ENCODE assay signal across 25 cellular contexts in genomic region chr18:61589053-61589723, GRCh38.
DNase-seq lines count a peak whose midpoint lies in the region; ATAC-seq, FAIRE-seq and TF ChIP-seq lines count a peak whose summit lies in the region.
"Had no signal": no experiment of that assay in that cellular context is flagged by ENCODE, and none has a peak within 500 bp of the region (broad histone marks: within the 10 kb centered on the region; RNA-seq: fewer than 3 reads in every experiment).

No MANE protein-coding gene starts in this region.

- H2BK15ac ChIP-seq in IMR-90 (ENCODE audit: low read depth, low read length) = 0 out of 3 replicates have a peak overlapping the region, but pooled peaks have one; percentile 19

- no peak overlapping the region for H3K9ac ChIP-seq in IMR-90 (ENCODE audit: low read depth, low read length)
- H3K9ac ChIP-seq: GM23248 had no signal

- H2BK5ac ChIP-seq in IMR-90 (ENCODE audit: low read depth, low read length, poor library complexity, severe bottlenecking) = no peak overlapping the region

- no peaks in the 10 kb centered on the region for H3K4me1 Mint-ChIP-seq in activated CD8-positive, alpha-beta T cell treated with anti-CD3 and anti-CD28 coated beads, Interleukin-2, amount 10 ng/mL, durations not matched to agents 7 days and 5 days (ENCODE audit: low read depth)
- H3K4me1 Mint-ChIP-seq: activated CD4-positive, alpha-beta memory T cell treated with anti-CD3 and anti-CD28 coated beads, Interleukin-2, amount 10 ng/mL, durations not matched to agents 7 days and 5 days; stimulated activated effector memory CD8-positive, alpha-beta T cell treated with anti-CD3 and anti-CD28 coated beads, Interleukin-12 subunit alpha, Interleukin-12 subunit beta, amount 100 ng/mL, for 72 hours had no signal

- H3K4me3 ChIP-seq in A549 (no peak overlapping the region), IMR-90 (ENCODE audit: insufficient read depth, low read depth, low read length) (no peak overlapping the region), fibroblast of mammary gland (ENCODE audit: control insufficient read depth, low read depth, low read length) (no peak overlapping the region)
- H3K4me3 ChIP-seq: GM23248, SJCRH30, testis had no signal

- no peaks in the 10 kb centered on the region for H3K36me3 ChIP-seq in IMR-90 (ENCODE audit: control insufficient read depth, insufficient read depth, low read length)
- H3K36me3 ChIP-seq: SJCRH30 had no signal

- H2AK5ac ChIP-seq in IMR-90 (ENCODE audit: low read depth, low read length) = no peak overlapping the region

- H2AK9ac ChIP-seq in IMR-90 (replicated peaks; ENCODE audit: low read depth, low read length, poor library complexity) = no peak overlapping the region

- TF ChIP-seq CTCF in A549 (IDR thresholded peaks at IDR 0.05) (no peak), IMR-90 (conservative IDR thresholded peaks at IDR 0.05; ENCODE audit: low read depth, low read length) (no peak), fibroblast of mammary gland (conservative IDR thresholded peaks at IDR 0.05; ENCODE audit: control insufficient read depth, insufficient read depth, low read depth, low read length) (no peak)

- DNase-seq in A549 (ENCODE audit: low read depth in 1 of 2, low spot score in 1 of 2) (peak in 1 of 2 experiments; percentile 20), IMR-90 (peak; percentile 20), fibroblast of mammary gland (ENCODE audit: low read depth) (peak; percentile 21), NCI-H1048 (lab: John Stamatoyannopoulos, UW) (no peak)
- DNase-seq in activated CD8-positive, alpha-beta T cell treated with anti-CD3 and anti-CD28 coated beads, Interleukin-2, amount 10 ng/mL, durations not matched to agents 7 days and 5 days = no peak
- DNase-seq: ACHN; activated CD4-positive, alpha-beta memory T cell treated with anti-CD3 and anti-CD28 coated beads, Interleukin-2, amount 10 ng/mL, durations not matched to agents 7 days and 5 days; activated naive CD4-positive, alpha-beta T cell; amygdala; caudate nucleus; CD4-positive, alpha-beta T cell; erythroblast; kidney; naive thymus-derived CD4-positive, alpha-beta T cell; NCI-H1417; NCI-H526 treated with DMSO at 0.1 percent for 48 hours; T1000; testis had no signal

- peaks cover 13% of the 10 kb centered on the region for H3K9me1 ChIP-seq in IMR-90 (ENCODE audit: insufficient read depth, low read length)

- no peak overlapping the region; the same call in 1 of the 2 replicates for H3K18ac ChIP-seq in IMR-90 (ENCODE audit: low read depth, low read length)

- POLR2A ChIA-PET in A549 (lab: Yijun Ruan, JAX) = interaction anchor here (1.0 kb wide), 1 partner anchor 17 kb away, joined by 3 read pairs; no protein-coding TSS in a partner anchor
- POLR2A ChIA-PET in IMR-90 (lab: Charles Lee; ENCODE audit: unreplicated experiment) = no interaction called here
- POLR2A ChIA-PET in activated CD8-positive, alpha-beta T cell treated with anti-CD3 and anti-CD28 coated beads, Interleukin-2, amount 10 ng/mL, durations not matched to agents 7 days and 5 days (lab: Charles Lee) = no interaction called here

- ATAC-seq in A549 (no peak), IMR-90 (ENCODE audit: low read depth) (peak; percentile 54), SK-N-SH treated with all-trans-retinoic acid at 6 μM for 48 hours (peak; percentile 44), GM19463 (IDR thresholded peaks at IDR 0.05; ENCODE audit: unreplicated experiment) (no peak), HG03196 (IDR thresholded peaks at IDR 0.05; ENCODE audit: unreplicated experiment) (no peak)
- no peak for ATAC-seq in activated CD8-positive, alpha-beta T cell treated with anti-CD3 and anti-CD28 coated beads, Interleukin-2, amount 10 ng/mL, durations not matched to agents 7 days and 5 days
- ATAC-seq: naive thymus-derived CD4-positive, alpha-beta T cell; sciatic nerve; stimulated activated effector memory CD8-positive, alpha-beta T cell treated with anti-CD3 and anti-CD28 coated beads, Interleukin-12 subunit alpha, Interleukin-12 subunit beta, amount 100 ng/mL, for 72 hours had no signal

- 35% methylated on average over 6 of the region's 6 CpGs for WGBS in A549 (ENCODE audit: missing lambda C conversion rate)
- no CpG with 5 or more reads among the region's 6 CpGs for WGBS in IMR-90 (ENCODE audit: extremely low coverage in 2 of 2, insufficient read length in 1 of 2), 2 experiments

- peak overlapping the region; percentile 60; the same call in 1 of the 2 replicates for H3K14ac ChIP-seq in IMR-90 (replicated peaks; ENCODE audit: low read depth, low read length)

- CTCF ChIA-PET in A549 (lab: Yijun Ruan, JAX) (interaction anchor here (2.4 kb wide), 1 partner anchor 8 kb away, joined by 6 read pairs; no protein-coding TSS in a partner anchor), IMR-90 (lab: Yijun Ruan, JAX) (no interaction called here)
- CTCF ChIA-PET in activated CD8-positive, alpha-beta T cell treated with anti-CD3 and anti-CD28 coated beads, Interleukin-2, amount 10 ng/mL, durations not matched to agents 7 days and 5 days (lab: Charles Lee) = no interaction called here

- TF ChIP-seq EP300 in A549 (IDR thresholded peaks at IDR 0.05) = no peak

- no peak overlapping the region for H4K91ac ChIP-seq in IMR-90 (ENCODE audit: insufficient read depth, low read depth, low read length)

- no peaks in the 10 kb centered on the region for H3K36me3 Mint-ChIP-seq in activated CD8-positive, alpha-beta T cell treated with anti-CD3 and anti-CD28 coated beads, Interleukin-2, amount 10 ng/mL, durations not matched to agents 7 days and 5 days (ENCODE audit: low read depth)
- H3K36me3 Mint-ChIP-seq: naive thymus-derived CD4-positive, alpha-beta T cell; stimulated activated effector memory CD8-positive, alpha-beta T cell treated with anti-CD3 and anti-CD28 coated beads, Interleukin-12 subunit alpha, Interleukin-12 subunit beta, amount 100 ng/mL, for 72 hours had no signal

- H3K56ac ChIP-seq in IMR-90 (ENCODE audit: extremely low read depth, insufficient read depth, low read length) = no peak overlapping the region

- H4K8ac ChIP-seq in IMR-90 (ENCODE audit: low read depth in 2 of 2, low read length in 2 of 2) = peak overlapping the region in 1 of 2 experiments; percentile 24; a peak in 1 of 4 replicates

- peak overlapping the region; percentile 38; the same call in 1 of the 2 replicates for H3K4ac ChIP-seq in IMR-90 (ENCODE audit: low read depth, low read length)

- H2AFZ ChIP-seq in IMR-90 (replicated peaks; ENCODE audit: low read length, poor library complexity) = no peak overlapping the region
- H2AFZ ChIP-seq: GM23248 had no signal

- H3K27me3 Mint-ChIP-seq in activated CD8-positive, alpha-beta T cell treated with anti-CD3 and anti-CD28 coated beads, Interleukin-2, amount 10 ng/mL, durations not matched to agents 7 days and 5 days (ENCODE audit: low read depth) = peaks cover 16% of the 10 kb centered on the region

- no peak overlapping the region for H3K23ac ChIP-seq in IMR-90 (ENCODE audit: low read depth, low read length)

- no peak overlapping the region for H3K27ac Mint-ChIP-seq in activated CD8-positive, alpha-beta T cell treated with anti-CD3 and anti-CD28 coated beads, Interleukin-2, amount 10 ng/mL, durations not matched to agents 7 days and 5 days
- H3K27ac Mint-ChIP-seq: activated CD4-positive, alpha-beta memory T cell treated with anti-CD3 and anti-CD28 coated beads, Interleukin-2, amount 10 ng/mL, durations not matched to agents 7 days and 5 days; CD4-positive, alpha-beta T cell; naive thymus-derived CD4-positive, alpha-beta T cell; stimulated activated effector memory CD8-positive, alpha-beta T cell treated with anti-CD3 and anti-CD28 coated beads, Interleukin-12 subunit alpha, Interleukin-12 subunit beta, amount 100 ng/mL, for 72 hours had no signal

- no peaks in the 10 kb centered on the region for H3K79me1 ChIP-seq in IMR-90 (ENCODE audit: low read depth in 1 of 2, low read length in 2 of 2)

- in situ Hi-C loops in IMR-90 (cut with MboI; ENCODE audit: low sequenced_read_pairs) = no loop called here

- H2BK120ac ChIP-seq in IMR-90 (ENCODE audit: low read depth, low read length) = 0 out of 2 replicates have a peak overlapping the region, but pooled peaks have one; percentile 16

- H3K9me3 Mint-ChIP-seq in activated CD8-positive, alpha-beta T cell treated with anti-CD3 and anti-CD28 coated beads, Interleukin-2, amount 10 ng/mL, durations not matched to agents 7 days and 5 days (ENCODE audit: insufficient read depth) = no peaks in the 10 kb centered on the region
- H3K9me3 Mint-ChIP-seq: activated CD4-positive, alpha-beta memory T cell treated with anti-CD3 and anti-CD28 coated beads, Interleukin-2, amount 10 ng/mL, durations not matched to agents 7 days and 5 days; CD4-positive, alpha-beta T cell; stimulated activated effector memory CD8-positive, alpha-beta T cell treated with anti-CD3 and anti-CD28 coated beads, Interleukin-12 subunit alpha, Interleukin-12 subunit beta, amount 100 ng/mL, for 72 hours had no signal

- no peaks in the 10 kb centered on the region for H3K27me3 ChIP-seq in IMR-90 (ENCODE audit: control insufficient read depth, insufficient read depth, low read length)
- H3K27me3 ChIP-seq: SJCRH30, testis had no signal

- peak overlapping the region; percentile 27 for H2BK20ac ChIP-seq in IMR-90 (ENCODE audit: low read depth, low read length)

- H3K9me3 ChIP-seq in A549 = no peaks in the 10 kb centered on the region
- H3K9me3 ChIP-seq in IMR-90 (ENCODE audit: control insufficient read depth, insufficient read depth, low read length) = no peaks in the 10 kb centered on the region
- H3K9me3 ChIP-seq: SJCRH30, testis had no signal

- no peak for FAIRE-seq in A549 (lab: Jason Lieb, UNC)
- FAIRE-seq: kidney had no signal

- no peak overlapping the region for H3K27ac ChIP-seq in A549
- no peak overlapping the region for H3K27ac ChIP-seq in IMR-90 (ENCODE audit: insufficient read depth, low read length)
- H3K27ac ChIP-seq: GM23248, SJCRH30, testis had no signal

- BruUV-seq in IMR-90 (replicated peaks; lab: Mats Ljungman, UMichigan) = no TSS peak

- H3K4me2 ChIP-seq in A549 (peak overlapping the region; percentile 37), IMR-90 (ENCODE audit: low read depth, low read length) (no peak overlapping the region)

- intact Hi-C loops in IMR-90 (cut with micrococcal nuclease) = loop anchor here (2.0 to 10.0 kb wide), 2 partner anchors 48 to 446 kb away; no protein-coding TSS in a partner anchor

- no peak for TF ChIP-seq POLR2A in A549 (IDR thresholded peaks at IDR 0.05; ENCODE audit: low read length)
- TF ChIP-seq POLR2A in IMR-90 (IDR thresholded peaks at IDR 0.05; ENCODE audit: low read depth, low read length) = no peak

- H4K5ac ChIP-seq in IMR-90 (ENCODE audit: low read depth, low read length) = no peak overlapping the region

- no peaks in the 10 kb centered on the region for H4K20me1 ChIP-seq in IMR-90 (ENCODE audit: insufficient read depth, low read length)

- TF ChIP-seq RAD21 in A549 (conservative IDR thresholded peaks at IDR 0.05 in 1 of 2, IDR thresholded peaks at IDR 0.05 in 1 of 2) (no peak), IMR-90 (IDR thresholded peaks at IDR 0.05; ENCODE audit: low read length) (no peak)

- H3K4me1 ChIP-seq in A549 = peaks cover 25% of the 10 kb centered on the region; the same call in 2 of the 3 replicates
- H3K4me1 ChIP-seq in IMR-90 (ENCODE audit: control insufficient read depth, insufficient read depth, low read length) = peaks cover 9% of the 10 kb centered on the region

- no peak overlapping the region for H3K4me3 Mint-ChIP-seq in activated CD8-positive, alpha-beta T cell treated with anti-CD3 and anti-CD28 coated beads, Interleukin-2, amount 10 ng/mL, durations not matched to agents 7 days and 5 days
- H3K4me3 Mint-ChIP-seq: activated CD4-positive, alpha-beta memory T cell treated with anti-CD3 and anti-CD28 coated beads, Interleukin-2, amount 10 ng/mL, durations not matched to agents 7 days and 5 days; CD4-positive, alpha-beta T cell; naive thymus-derived CD4-positive, alpha-beta T cell; stimulated activated effector memory CD8-positive, alpha-beta T cell treated with anti-CD3 and anti-CD28 coated beads, Interleukin-12 subunit alpha, Interleukin-12 subunit beta, amount 100 ng/mL, for 72 hours had no signal

- dilution Hi-C loops in IMR-90 (cut with HindIII; ENCODE audit: low sequenced_read_pairs, unreplicated experiment) = no loop called here

Comparison
In these comparisons a context has a peak if more than half of its experiments do, and no peak if none do; other contexts are left out.
1. ATAC-seq: peak in IMR-90 (single experiment) and SK-N-SH treated with all-trans-retinoic acid at 6 μM for 48 hours (single experiment); none in A549 (0 of 2), GM19463 (single experiment), activated CD8-positive, alpha-beta T cell treated with anti-CD3 and anti-CD28 coated beads, Interleukin-2, amount 10 ng/mL, durations not matched to agents 7 days and 5 days (single experiment) and HG03196 (single experiment).
2. DNase-seq: peak in IMR-90 (single experiment) and fibroblast of mammary gland (single experiment); none in activated CD8-positive, alpha-beta T cell treated with anti-CD3 and anti-CD28 coated beads, Interleukin-2, amount 10 ng/mL, durations not matched to agents 7 days and 5 days (single experiment) and NCI-H1048 (single experiment).